8 cellular contexts compared by ENCODE assay signal in the genomic region with DNA sequence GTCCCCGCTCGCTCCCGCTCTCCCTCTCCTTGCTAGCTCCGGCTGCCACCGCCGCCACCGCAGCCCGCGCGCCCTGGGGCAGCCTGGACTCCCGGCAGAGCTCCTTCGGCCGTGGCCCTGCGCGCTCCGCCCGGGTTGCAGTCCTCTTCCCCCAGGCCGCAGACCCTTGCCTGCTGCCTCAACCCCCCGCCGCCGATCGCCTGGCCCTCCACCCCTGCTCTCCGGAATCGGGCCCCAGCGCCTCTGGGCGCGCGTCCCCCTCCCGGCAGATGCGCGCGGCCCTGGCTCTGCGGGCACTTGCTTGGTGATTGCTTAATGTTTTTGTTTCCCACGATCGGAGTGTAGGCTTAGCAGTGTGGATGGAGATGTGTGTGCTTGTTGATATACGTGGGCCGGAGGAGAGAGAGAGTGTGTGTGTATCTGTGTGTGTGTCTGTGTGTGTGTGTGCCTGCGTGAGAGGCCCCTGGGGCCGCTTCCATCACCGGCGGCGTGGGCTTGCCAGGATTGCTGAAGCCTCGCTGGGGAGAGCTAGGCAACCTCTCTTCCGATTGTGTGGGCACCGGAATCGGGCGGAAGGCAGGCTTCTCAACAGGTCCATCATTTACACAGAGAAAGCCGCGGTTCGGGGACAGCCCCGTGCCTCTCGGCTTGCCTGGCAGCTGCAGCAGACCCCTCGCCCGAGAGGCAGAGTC. TPM values are rescaled to one million over a fixed set of nuclear protein-coding genes. Genes with fewer than 3 reads are reported as not detected.
DNase-seq lines count a peak whose midpoint lies in the region; ATAC-seq and TF ChIP-seq lines count a peak whose summit lies in the region.

No MANE protein-coding gene starts in this region.

- no peaks in the 10 kb centered on the region for H3K36me3 Mint-ChIP-seq in T-cell
- H3K36me3 Mint-ChIP-seq in endothelial cell (ENCODE audit: low read depth, unreplicated experiment): peaks cover 9% of the 10 kb centered on the region
- H3K36me3 Mint-ChIP-seq in nephron (ENCODE audit: low read depth): no peaks in the 10 kb centered on the region

- DNase-seq in NCI-H1417 (lab: John Stamatoyannopoulos, UW) (peak in 2 of 3 experiments; percentile 76 to 81), NCI-H1417 treated with DMSO at 0.1 percent for 48 hours (lab: John Stamatoyannopoulos, UW) (no peak), T-cell (peak in 2 of 34 experiments; percentile 7 to 15), endothelial cell (ENCODE audit: low spot score) (no peak), NCI-H1694 (lab: John Stamatoyannopoulos, UW) (no peak)

- no peaks in the 10 kb centered on the region for H3K9me3 Mint-ChIP-seq in T-cell
- H3K9me3 Mint-ChIP-seq in endothelial cell (ENCODE audit: unreplicated experiment): no peaks in the 10 kb centered on the region
- H3K9me3 Mint-ChIP-seq in nephron: no peaks in the 10 kb centered on the region

- POLR2A ChIA-PET in T-cell (lab: Charles Lee): interaction anchor here in 1 of 2 donors (0.7 kb wide), 1 partner anchor 204 kb away, joined by 9 read pairs; no protein-coding TSS in a partner anchor

- H3K27ac Mint-ChIP-seq in T-cell (no peak overlapping the region), endothelial cell (ENCODE audit: unreplicated experiment) (peak overlapping the region; percentile 20), nephron (no peak overlapping the region)

- H3K4me1 Mint-ChIP-seq in T-cell (peaks cover 19 to 28% (median 20%) of the 10 kb centered on the region in 3 donors), endothelial cell (ENCODE audit: unreplicated experiment) (peaks cover 9% of the 10 kb centered on the region), nephron (peaks cover 34% of the 10 kb centered on the region)

- H3K4me3 Mint-ChIP-seq in T-cell (peak overlapping the region; percentile 74 to 91 (median 77)), endothelial cell (ENCODE audit: unreplicated experiment) (peak overlapping the region; percentile 93), nephron (peak overlapping the region; percentile 61 to 75 (median 74))

- ATAC-seq in T-cell (replicated peaks in 1 of 4): peak in 2 of 4 experiments; percentile 14 to 18
- ATAC-seq in HG03175 (IDR thresholded peaks at IDR 0.05; ENCODE audit: unreplicated experiment): no peak
- ATAC-seq in HG02642 (IDR thresholded peaks at IDR 0.05; ENCODE audit: poor library complexity, unreplicated experiment): no peak

- CTCF ChIA-PET in T-cell (lab: Charles Lee): interaction anchor here in 1 of 2 donors (0.5 to 0.6 kb wide), 2 partner anchors 335 to 338 kb away, joined by 3 to 4 read pairs; no protein-coding TSS in a partner anchor

- no peak for TF ChIP-seq CTCF in endothelial cell (IDR thresholded peaks at IDR 0.05; ENCODE audit: unreplicated experiment)
- TF ChIP-seq CTCF in nephron (IDR thresholded peaks at IDR 0.05; ENCODE audit: unreplicated experiment in 3 of 3): no peak

- H3K27me3 Mint-ChIP-seq in T-cell (peaks cover 37 to 58% of the 10 kb centered on the region in 2 donors), endothelial cell (ENCODE audit: unreplicated experiment) (peaks cover 18% of the 10 kb centered on the region), nephron (ENCODE audit: low read depth) (peaks cover 75% of the 10 kb centered on the region)

RNA-seq across cellular contexts. Expression of gene INHBB, which starts 0.9 kb away (rescaled TPM):
- total RNA-seq in T-cell: under 1 TPM in 3 of 5 donors, not detected in 2; 0.09 to 0.19 (median 0.10) TPM
- 4.7 TPM for total RNA-seq in endothelial cell (ENCODE audit: unreplicated experiment)

Comparison
In these comparisons a context has a peak if more than half of its experiments do, and no peak if none do; other contexts are left out.
1. DNase-seq: peak in NCI-H1417 (2 of 3); none in NCI-H1417 treated with DMSO at 0.1 percent for 48 hours (single experiment), endothelial cell (single experiment) and NCI-H1694 (single experiment).
2. Peak in every context shown above with its lines, with median percentiles within 50 percentile points of each other: H3K4me3 Mint-ChIP-seq.